ENCODE assay signal across 1 cellular context in genomic region chr4:99024481-99025275, GRCh38.
TF ChIP-seq lines count a peak whose summit lies in the region.

No MANE protein-coding gene starts in this region.

TF ChIP-seq in GM12878, 131 proteins besides CTCF, POLR2A, EP300 and RAD21:
- TF ChIP-seq, protein P1, sequence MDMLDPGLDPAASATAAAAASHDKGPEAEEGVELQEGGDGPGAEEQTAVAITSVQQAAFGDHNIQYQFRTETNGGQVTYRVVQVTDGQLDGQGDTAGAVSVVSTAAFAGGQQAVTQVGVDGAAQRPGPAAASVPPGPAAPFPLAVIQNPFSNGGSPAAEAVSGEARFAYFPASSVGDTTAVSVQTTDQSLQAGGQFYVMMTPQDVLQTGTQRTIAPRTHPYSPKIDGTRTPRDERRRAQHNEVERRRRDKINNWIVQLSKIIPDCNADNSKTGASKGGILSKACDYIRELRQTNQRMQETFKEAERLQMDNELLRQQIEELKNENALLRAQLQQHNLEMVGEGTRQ (IDR thresholded peaks at IDR 0.05; ENCODE audit: borderline replicate concordance, low read depth, low read length): no peak
- no peak for TF ChIP-seq PBX3 (IDR thresholded peaks at IDR 0.05; ENCODE audit: insufficient replicate concordance, low read depth, low read length)
- TF ChIP-seq, protein P2, sequence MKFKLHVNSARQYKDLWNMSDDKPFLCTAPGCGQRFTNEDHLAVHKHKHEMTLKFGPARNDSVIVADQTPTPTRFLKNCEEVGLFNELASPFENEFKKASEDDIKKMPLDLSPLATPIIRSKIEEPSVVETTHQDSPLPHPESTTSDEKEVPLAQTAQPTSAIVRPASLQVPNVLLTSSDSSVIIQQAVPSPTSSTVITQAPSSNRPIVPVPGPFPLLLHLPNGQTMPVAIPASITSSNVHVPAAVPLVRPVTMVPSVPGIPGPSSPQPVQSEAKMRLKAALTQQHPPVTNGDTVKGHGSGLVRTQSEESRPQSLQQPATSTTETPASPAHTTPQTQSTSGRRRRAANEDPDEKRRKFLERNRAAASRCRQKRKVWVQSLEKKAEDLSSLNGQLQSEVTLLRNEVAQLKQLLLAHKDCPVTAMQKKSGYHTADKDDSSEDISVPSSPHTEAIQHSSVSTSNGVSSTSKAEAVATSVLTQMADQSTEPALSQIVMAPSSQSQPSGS (IDR thresholded peaks at IDR 0.05; ENCODE audit: low read length): no peak
- TF ChIP-seq RUNX3 (IDR thresholded peaks at IDR 0.05; ENCODE audit: low read length): no peak
